In the genomic region with DNA sequence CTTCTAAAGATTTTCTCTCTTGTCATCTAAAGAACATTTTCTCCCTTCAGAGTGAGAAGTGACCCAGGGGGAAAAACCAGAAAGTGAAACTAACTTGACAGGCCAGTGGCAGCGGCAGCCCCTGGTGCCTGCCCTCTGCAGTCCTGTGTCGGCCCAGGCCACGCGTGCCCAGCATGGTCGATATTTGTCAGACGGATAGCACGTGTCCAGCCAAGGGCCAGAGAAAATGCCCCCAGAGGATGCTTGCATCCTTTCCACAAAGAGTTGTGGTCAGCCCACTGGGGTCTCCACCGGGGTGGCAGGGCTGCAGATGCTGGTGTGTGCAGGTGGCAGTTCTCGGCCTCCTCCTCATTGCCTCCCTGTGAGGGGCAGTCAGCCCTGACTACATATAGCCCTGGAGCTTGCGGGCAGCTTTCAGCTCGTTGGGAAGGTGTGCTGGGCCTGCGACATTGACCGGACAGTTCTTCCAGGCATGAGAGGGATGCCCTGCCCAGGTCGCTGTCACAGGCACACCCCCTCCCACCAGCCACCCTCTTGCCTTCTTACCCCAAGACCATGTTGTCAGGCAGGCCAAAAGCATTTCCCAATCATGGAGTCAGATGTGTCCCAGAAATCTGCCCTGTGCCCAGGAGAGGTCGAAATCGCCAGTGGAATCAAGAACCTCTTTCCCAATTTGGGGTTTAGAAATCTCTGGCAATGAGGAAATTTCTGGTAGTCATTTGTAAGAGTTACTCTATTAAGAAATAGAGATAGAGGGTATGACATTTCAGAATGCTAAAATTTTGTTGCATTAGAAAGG, we compare ENCODE assay signal across 13 cellular contexts.
DNase-seq lines count a peak whose midpoint lies in the region; ATAC-seq and TF ChIP-seq lines count a peak whose summit lies in the region.
"Had no signal": no experiment of that assay in that cellular context is flagged by ENCODE, and none has a peak within 500 bp of the region (broad histone marks: within the 10 kb centered on the region; RNA-seq: fewer than 3 reads in every experiment).

No MANE protein-coding gene starts in this region.

- H3K36me3 ChIP-seq in OCI-LY1 (ENCODE audit: insufficient read depth, low read length) (no peaks in the 10 kb centered on the region), esophagus squamous epithelium (no peaks in the 10 kb centered on the region), thymus (ENCODE audit: control insufficient read depth, insufficient read depth) (no peaks in the 10 kb centered on the region), H7 (replicated peaks; ENCODE audit: control insufficient read depth, insufficient read depth, low read length) (no peaks in the 10 kb centered on the region)
- H3K36me3 ChIP-seq: HAP-1 had no signal

- peak overlapping the region in 1 of 2 donors; percentile 14 for H3K27ac Mint-ChIP-seq in natural killer cell
- H3K27ac Mint-ChIP-seq: stimulated activated naive CD8-positive, alpha-beta T cell treated with anti-CD3 and anti-CD28 coated beads, Interleukin-15, Interleukin-2, amounts not matched to agents 100 ng/mL and 50 ng/mL, for 24 hours had no signal

- peak overlapping the region; percentile 0 for H3K4me3 Mint-ChIP-seq in natural killer cell
- H3K4me3 Mint-ChIP-seq: stimulated activated naive CD8-positive, alpha-beta T cell treated with anti-CD3 and anti-CD28 coated beads, Interleukin-15, Interleukin-2, amounts not matched to agents 100 ng/mL and 50 ng/mL, for 24 hours had no signal

- H3K9me3 ChIP-seq in OCI-LY1 (ENCODE audit: low read length) (no peaks in the 10 kb centered on the region), esophagus squamous epithelium (no peaks in the 10 kb centered on the region), thymus (ENCODE audit: control insufficient read depth) (no peaks in the 10 kb centered on the region)
- H3K9me3 ChIP-seq: HAP-1 had no signal

- no peaks in the 10 kb centered on the region for H3F3A ChIP-seq in OCI-LY1 (ENCODE audit: insufficient read depth, low read length)

- TF ChIP-seq CTCF in OCI-LY1 (IDR thresholded peaks at IDR 0.05; ENCODE audit: low read length) (no peak), esophagus squamous epithelium (IDR thresholded peaks at IDR 0.05) (no peak), natural killer cell (IDR thresholded peaks at IDR 0.05) (no peak)

- H3K9me3 Mint-ChIP-seq in natural killer cell = no peaks in the 10 kb centered on the region
- H3K9me3 Mint-ChIP-seq: stimulated activated naive CD8-positive, alpha-beta T cell treated with anti-CD3 and anti-CD28 coated beads, Interleukin-15, Interleukin-2, amounts not matched to agents 100 ng/mL and 50 ng/mL, for 24 hours had no signal

- H3K9me2 ChIP-seq in OCI-LY1 (ENCODE audit: low read depth, low read length) = no peaks in the 10 kb centered on the region

- H3K27ac ChIP-seq in OCI-LY1 (ENCODE audit: low read depth, low read length, poor library complexity, severe bottlenecking) = no peak overlapping the region
- peak overlapping the region in 3 of 4 donors; percentile 7 to 81 (median 60) for H3K27ac ChIP-seq in esophagus squamous epithelium
- H3K27ac ChIP-seq in thymus (ENCODE audit: low read depth) = peak overlapping the region; percentile 20

- H3K4me2 ChIP-seq in OCI-LY1 (ENCODE audit: low read length) = peak overlapping the region; percentile 19; the same call in 1 of the 2 replicates

- H3K27me3 ChIP-seq in OCI-LY1 (ENCODE audit: insufficient read depth, low read length) = no peaks in the 10 kb centered on the region
- H3K27me3 ChIP-seq in esophagus squamous epithelium = no peaks in the 10 kb centered on the region
- H3K27me3 ChIP-seq in thymus (ENCODE audit: control insufficient read depth, insufficient read depth) = no peaks in the 10 kb centered on the region
- H3K27me3 ChIP-seq in H7 (ENCODE audit: control insufficient read depth, insufficient read depth, low read length) = no peaks in the 10 kb centered on the region

- H3K79me2 ChIP-seq in OCI-LY1 (ENCODE audit: insufficient read depth, low read length) = no peaks in the 10 kb centered on the region

- WGBS in esophagus squamous epithelium, 2 donors = 86 to 88% methylated on average over 8 to 9 of the region's 16 CpGs
- 86% methylated on average over 16 of the region's 16 CpGs for WGBS in thymus

- H3K4me1 ChIP-seq in OCI-LY1 (ENCODE audit: insufficient read depth, low read length, severe bottlenecking) (no peaks in the 10 kb centered on the region), esophagus squamous epithelium (peaks cover 28 to 96% (median 69%) of the 10 kb centered on the region in 3 donors), thymus (ENCODE audit: control insufficient read depth, insufficient read depth, low read length) (no peaks in the 10 kb centered on the region)
- H3K4me1 ChIP-seq: HAP-1 had no signal

- intact Hi-C loops in esophagus squamous epithelium (cut with DNase I) = no loop called here
- intact Hi-C loops in natural killer cell (cut with micrococcal nuclease) = no loop called here

- TF ChIP-seq POLR2A in esophagus squamous epithelium (IDR thresholded peaks at IDR 0.05) = no peak

- H3K4me3 ChIP-seq in OCI-LY1 (ENCODE audit: low read depth, low read length, poor library complexity, severe bottlenecking) (no peak overlapping the region), esophagus squamous epithelium (no peak overlapping the region), thymus (ENCODE audit: low read length) (no peak overlapping the region), H7 (ENCODE audit: insufficient read depth, low read depth, low read length) (no peak overlapping the region)
- H3K4me3 ChIP-seq: HAP-1 had no signal

- H3K9ac ChIP-seq in OCI-LY1 (ENCODE audit: low read length) = no peak overlapping the region

- H3K36me3 Mint-ChIP-seq in natural killer cell = no peaks in the 10 kb centered on the region

- DNase-seq in esophagus squamous epithelium (lab: John Stamatoyannopoulos, UW) (no peak), natural killer cell (no peak), H7 (no peak)
- DNase-seq: activated CD4-positive, alpha-beta T cell treated with anti-CD3 and anti-CD28 coated beads for 1 hour; activated T-cell treated with anti-CD3 and anti-CD28 coated beads, Interleukin-2, amount 50 U/mL, for 48 hours; GF-D8; NCI-H2171 had no signal

- H4K20me1 ChIP-seq in OCI-LY1 (ENCODE audit: insufficient read depth, low read length) = no peaks in the 10 kb centered on the region

- H2AFZ ChIP-seq in OCI-LY1 (ENCODE audit: low read length) = no peak overlapping the region

- ATAC-seq in natural killer cell (peak in 2 of 3 donors; percentile 54 to 61), HG03095 (IDR thresholded peaks at IDR 0.05; ENCODE audit: unreplicated experiment) (no peak), HG02798 (IDR thresholded peaks at IDR 0.05; ENCODE audit: poor library complexity, unreplicated experiment) (no peak)

- no peaks in the 10 kb centered on the region for H3K27me3 Mint-ChIP-seq in natural killer cell (ENCODE audit: low read depth in 2 of 2)
- H3K27me3 Mint-ChIP-seq: stimulated activated naive CD8-positive, alpha-beta T cell treated with anti-CD3 and anti-CD28 coated beads, Interleukin-15, Interleukin-2, amounts not matched to agents 100 ng/mL and 50 ng/mL, for 24 hours had no signal

- H3K4me1 Mint-ChIP-seq in natural killer cell = peaks cover 0 to 10% of the 10 kb centered on the region in 2 donors

Comparison
In these comparisons a context has a peak if more than half of its experiments do, and no peak if none do; other contexts are left out.
1. ATAC-seq: peak in natural killer cell (2 of 3); none in HG03095 (single experiment) and HG02798 (single experiment).